ENCODE assay signal across 8 cellular contexts in the genomic region with DNA sequence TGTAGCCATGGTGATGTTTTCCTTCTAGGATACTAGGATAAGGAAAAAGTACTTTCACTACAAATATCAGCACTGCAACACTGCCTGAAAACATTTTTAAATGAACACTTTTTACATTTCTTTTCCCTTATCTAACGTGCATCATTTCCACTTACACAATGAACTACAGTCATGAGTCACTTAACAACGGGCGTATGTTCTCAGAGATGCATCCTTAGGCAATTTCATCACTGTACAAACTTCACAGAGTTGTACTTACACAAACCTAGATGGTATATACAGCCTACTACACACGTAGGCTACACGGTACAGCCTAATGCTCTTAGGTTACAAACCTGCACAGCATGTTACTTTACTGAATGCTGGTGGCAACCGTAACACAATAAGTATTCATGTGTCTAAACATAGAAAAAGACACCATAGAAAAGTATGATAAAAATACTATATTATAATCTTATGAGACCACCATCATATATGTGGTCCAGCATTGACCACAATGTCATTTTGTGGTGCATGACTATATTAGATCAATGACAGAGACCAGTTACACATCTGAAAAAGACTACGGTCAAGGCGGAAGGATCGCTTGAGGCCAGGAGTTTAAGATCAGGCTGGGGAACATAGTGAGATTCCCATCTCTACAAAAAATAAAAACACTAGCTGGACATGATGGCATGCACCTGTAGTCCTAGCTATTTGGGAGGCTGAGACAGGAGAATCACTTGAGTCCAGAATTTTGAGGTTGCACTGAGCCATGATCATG. TPM values are rescaled to one million over a fixed set of nuclear protein-coding genes. Genes with fewer than 3 reads are reported as not detected.
DNase-seq lines count a peak whose midpoint lies in the region; ATAC-seq lines count a peak whose summit lies in the region.

No MANE protein-coding gene starts in this region.

- no peak overlapping the region for H3K4me3 Mint-ChIP-seq in activated T-cell treated with anti-CD3 and anti-CD28 coated beads, Interleukin-2, amount 50 U/mL, for 24 hours

- peak overlapping the region; percentile 31 for H3K27ac Mint-ChIP-seq in activated T-cell treated with anti-CD3 and anti-CD28 coated beads, Interleukin-2, amount 50 U/mL, for 24 hours

- intact Hi-C loops in left ventricle myocardium superior (cut with micrococcal nuclease): no loop called here

- no peaks in the 10 kb centered on the region for H3K27me3 Mint-ChIP-seq in activated T-cell treated with anti-CD3 and anti-CD28 coated beads, Interleukin-2, amount 50 U/mL, for 24 hours

- peak; percentile 93 for ATAC-seq in esophagus mucosa
- no peak for ATAC-seq in left ventricle myocardium superior

- no peak for DNase-seq in activated T-cell treated with anti-CD3 and anti-CD28 coated beads, Interleukin-2, amount 50 U/mL, for 24 hours
- no peak for DNase-seq in activated T-cell treated with anti-CD3 and anti-CD28 coated beads, Interleukin-2, amount 50 U/mL, for 1 hour
- DNase-seq in SIG-M5 (lab: John Stamatoyannopoulos, UW) (peak; percentile 59), pulmonary artery endothelial cell (ENCODE audit: low read depth, low spot score) (peak; percentile 68), NCI-H1436 (lab: John Stamatoyannopoulos, UW) (no peak), NCI-H2171 (lab: John Stamatoyannopoulos, UW) (no peak), left ventricle myocardium superior (no peak)

- no peaks in the 10 kb centered on the region for H3K9me3 Mint-ChIP-seq in activated T-cell treated with anti-CD3 and anti-CD28 coated beads, Interleukin-2, amount 50 U/mL, for 24 hours

- H3K4me1 Mint-ChIP-seq in activated T-cell treated with anti-CD3 and anti-CD28 coated beads, Interleukin-2, amount 50 U/mL, for 24 hours (ENCODE audit: low read depth): peaks cover 33% of the 10 kb centered on the region

- peaks cover 59% of the 10 kb centered on the region for H3K36me3 Mint-ChIP-seq in activated T-cell treated with anti-CD3 and anti-CD28 coated beads, Interleukin-2, amount 50 U/mL, for 24 hours (ENCODE audit: low read depth)

RNA-seq across cellular contexts. Expression of a gene that starts 39.8 kb away (rescaled TPM):
- total RNA-seq in esophagus mucosa (38.3 TPM), pulmonary artery endothelial cell (27.0 and 42.8 TPM in 2 replicates), left ventricle myocardium superior (45.2 TPM)

Comparison
In these comparisons a context has a peak if more than half of its experiments do, and no peak if none do; other contexts are left out.
1. DNase-seq: peak in SIG-M5 (single experiment) and pulmonary artery endothelial cell (single experiment); none in activated T-cell treated with anti-CD3 and anti-CD28 coated beads, Interleukin-2, amount 50 U/mL, for 24 hours (single experiment), activated T-cell treated with anti-CD3 and anti-CD28 coated beads, Interleukin-2, amount 50 U/mL, for 1 hour (single experiment), NCI-H1436 (single experiment), NCI-H2171 (single experiment) and left ventricle myocardium superior (single experiment).